ENCODE assay signal across 1 cellular context in the genomic region with DNA sequence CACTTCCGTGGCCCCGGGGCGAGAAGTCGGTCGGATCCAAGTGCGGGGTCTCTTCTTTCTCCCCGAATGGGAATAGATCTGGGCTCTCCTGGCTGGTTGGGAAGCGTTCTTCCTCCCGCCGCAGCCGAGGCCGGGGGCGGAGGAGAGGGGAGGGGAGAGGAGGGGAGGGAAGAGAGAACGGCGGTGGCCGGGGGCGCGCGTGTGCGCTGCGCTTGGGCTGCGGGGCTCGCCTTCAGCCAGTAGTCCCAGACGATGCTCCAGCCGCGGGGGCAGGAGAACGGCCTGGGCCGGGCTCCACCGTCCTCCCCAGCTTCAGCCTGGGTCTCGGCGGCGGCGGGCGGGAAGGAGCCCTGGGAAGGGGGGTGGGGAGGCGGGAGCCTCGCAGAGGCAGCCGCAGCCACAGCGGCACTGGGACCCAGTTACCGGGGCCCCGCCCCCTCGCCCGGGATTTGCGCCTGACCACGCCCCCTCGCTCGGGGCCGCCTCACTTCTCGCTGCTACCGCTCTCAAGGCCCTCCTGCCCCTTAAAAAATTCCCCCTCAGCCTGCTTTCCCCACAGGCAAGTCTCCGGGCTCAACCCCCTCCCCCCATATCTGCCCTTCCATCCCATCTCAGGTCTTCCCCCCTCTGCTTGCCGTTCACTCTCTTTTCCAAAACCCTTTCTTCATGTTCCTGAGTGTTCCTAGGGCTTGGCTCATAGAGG.
TF ChIP-seq lines count a peak whose summit lies in the region.

A gene (minus strand): TSS at position 421 of the 703 bp plus-strand sequence. CDS start 802 bp downstream, outside the sequence.

TF ChIP-seq in HEK293, 187 proteins besides CTCF, POLR2A, EP300 and RAD21 (continued from another document):
- TF ChIP-seq, protein P1, sequence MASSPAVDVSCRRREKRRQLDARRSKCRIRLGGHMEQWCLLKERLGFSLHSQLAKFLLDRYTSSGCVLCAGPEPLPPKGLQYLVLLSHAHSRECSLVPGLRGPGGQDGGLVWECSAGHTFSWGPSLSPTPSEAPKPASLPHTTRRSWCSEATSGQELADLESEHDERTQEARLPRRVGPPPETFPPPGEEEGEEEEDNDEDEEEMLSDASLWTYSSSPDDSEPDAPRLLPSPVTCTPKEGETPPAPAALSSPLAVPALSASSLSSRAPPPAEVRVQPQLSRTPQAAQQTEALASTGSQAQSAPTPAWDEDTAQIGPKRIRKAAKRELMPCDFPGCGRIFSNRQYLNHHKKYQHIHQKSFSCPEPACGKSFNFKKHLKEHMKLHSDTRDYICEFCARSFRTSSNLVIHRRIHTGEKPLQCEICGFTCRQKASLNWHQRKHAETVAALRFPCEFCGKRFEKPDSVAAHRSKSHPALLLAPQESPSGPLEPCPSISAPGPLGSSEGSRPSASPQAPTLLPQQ (tag by site-specific recombination; IDR thresholded peaks at IDR 0.05) = 0 out of 2 replicates have a peak, but pooled peaks have one; percentile 14
- TF ChIP-seq, protein P2, sequence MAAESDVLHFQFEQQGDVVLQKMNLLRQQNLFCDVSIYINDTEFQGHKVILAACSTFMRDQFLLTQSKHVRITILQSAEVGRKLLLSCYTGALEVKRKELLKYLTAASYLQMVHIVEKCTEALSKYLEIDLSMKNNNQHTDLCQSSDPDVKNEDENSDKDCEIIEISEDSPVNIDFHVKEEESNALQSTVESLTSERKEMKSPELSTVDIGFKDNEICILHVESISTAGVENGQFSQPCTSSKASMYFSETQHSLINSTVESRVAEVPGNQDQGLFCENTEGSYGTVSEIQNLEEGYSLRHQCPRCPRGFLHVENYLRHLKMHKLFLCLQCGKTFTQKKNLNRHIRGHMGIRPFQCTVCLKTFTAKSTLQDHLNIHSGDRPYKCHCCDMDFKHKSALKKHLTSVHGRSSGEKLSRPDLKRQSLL (tag by site-specific recombination; IDR thresholded peaks at IDR 0.05) = no peak
- TF ChIP-seq ZEB2 (tag by site-specific recombination; IDR thresholded peaks at IDR 0.05) (no peak), IKZF3 (tag by site-specific recombination; IDR thresholded peaks at IDR 0.05) (0 out of 2 replicates have a peak, but pooled peaks have one; percentile 8), ZNF19 (tag by site-specific recombination; IDR thresholded peaks at IDR 0.05; ENCODE audit: low read depth) (no peak), ZBTB20 (tag by site-specific recombination; IDR thresholded peaks at IDR 0.05) (peak; percentile 74), EGR2 (tag by site-specific recombination; IDR thresholded peaks at IDR 0.05; ENCODE audit: low read depth) (peak; percentile 52; the same call in 1 of the 2 replicates), KLF1 (tag by site-specific recombination; IDR thresholded peaks at IDR 0.05) (no peak), ZBTB8A (tag by site-specific recombination; IDR thresholded peaks at IDR 0.05) (peak; percentile 12; the same call in 1 of the 2 replicates), ZBTB1 (tag by site-specific recombination; IDR thresholded peaks at IDR 0.05) (no peak), ZNF76 (tag by site-specific recombination; IDR thresholded peaks at IDR 0.05; ENCODE audit: borderline replicate concordance, low read depth) (peak; percentile 48; the same call in 1 of the 2 replicates), ZFP69B (tag by site-specific recombination; IDR thresholded peaks at IDR 0.05) (no peak), SP3 (tag by site-specific recombination; IDR thresholded peaks at IDR 0.05) (peak; percentile 59), PRDM1 (tag by site-specific recombination; IDR thresholded peaks at IDR 0.05) (0 out of 2 replicates have a peak, but pooled peaks have one; percentile 8), ZFHX2 (tag by site-specific recombination; conservative IDR thresholded peaks at IDR 0.05) (peak; percentile 54), ZNF274 (IDR thresholded peaks at IDR 0.05; ENCODE audit: low read length) (no peak), ZNF274 (tag by site-specific recombination; IDR thresholded peaks at IDR 0.05; ENCODE audit: borderline replicate concordance) (no peak), ZBTB17 (tag by site-specific recombination; IDR thresholded peaks at IDR 0.05) (0 out of 2 replicates have a peak, but pooled peaks have one; percentile 12), ZNF600 (tag by site-specific recombination; IDR thresholded peaks at IDR 0.05) (0 out of 2 replicates have a peak, but pooled peaks have one; percentile 15), ZXDB (tag by site-specific recombination; IDR thresholded peaks at IDR 0.05) (peak; percentile 20; the same call in 1 of the 2 replicates), KLF9 (tag by site-specific recombination; IDR thresholded peaks at IDR 0.05; ENCODE audit: low read depth) (peak; percentile 94), ZNF341 (tag by site-specific recombination; IDR thresholded peaks at IDR 0.05; ENCODE audit: low read depth) (peak; percentile 98)
- TF ChIP-seq, protein P3, sequence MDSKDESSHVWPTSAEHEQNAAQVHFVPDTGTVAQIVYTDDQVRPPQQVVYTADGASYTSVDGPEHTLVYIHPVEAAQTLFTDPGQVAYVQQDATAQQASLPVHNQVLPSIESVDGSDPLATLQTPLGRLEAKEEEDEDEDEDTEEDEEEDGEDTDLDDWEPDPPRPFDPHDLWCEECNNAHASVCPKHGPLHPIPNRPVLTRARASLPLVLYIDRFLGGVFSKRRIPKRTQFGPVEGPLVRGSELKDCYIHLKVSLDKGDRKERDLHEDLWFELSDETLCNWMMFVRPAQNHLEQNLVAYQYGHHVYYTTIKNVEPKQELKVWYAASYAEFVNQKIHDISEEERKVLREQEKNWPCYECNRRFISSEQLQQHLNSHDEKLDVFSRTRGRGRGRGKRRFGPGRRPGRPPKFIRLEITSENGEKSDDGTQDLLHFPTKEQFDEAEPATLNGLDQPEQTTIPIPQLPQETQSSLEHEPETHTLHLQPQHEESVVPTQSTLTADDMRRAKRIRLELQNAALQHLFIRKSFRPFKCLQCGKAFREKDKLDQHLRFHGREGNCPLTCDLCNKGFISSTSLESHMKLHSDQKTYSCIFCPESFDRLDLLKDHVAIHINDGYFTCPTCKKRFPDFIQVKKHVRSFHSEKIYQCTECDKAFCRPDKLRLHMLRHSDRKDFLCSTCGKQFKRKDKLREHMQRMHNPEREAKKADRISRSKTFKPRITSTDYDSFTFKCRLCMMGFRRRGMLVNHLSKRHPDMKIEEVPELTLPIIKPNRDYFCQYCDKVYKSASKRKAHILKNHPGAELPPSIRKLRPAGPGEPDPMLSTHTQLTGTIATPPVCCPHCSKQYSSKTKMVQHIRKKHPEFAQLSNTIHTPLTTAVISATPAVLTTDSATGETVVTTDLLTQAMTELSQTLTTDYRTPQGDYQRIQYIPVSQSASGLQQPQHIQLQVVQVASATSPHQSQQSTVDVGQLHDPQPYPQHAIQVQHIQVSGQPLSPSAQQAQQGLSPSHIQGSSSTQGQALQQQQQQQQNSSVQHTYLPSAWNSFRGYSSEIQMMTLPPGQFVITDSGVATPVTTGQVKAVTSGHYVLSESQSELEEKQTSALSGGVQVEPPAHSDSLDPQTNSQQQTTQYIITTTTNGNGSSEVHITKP (tag by site-specific recombination; IDR thresholded peaks at IDR 0.05) = peak; percentile 58; the same call in 1 of the 2 replicates
- TF ChIP-seq, protein P4, sequence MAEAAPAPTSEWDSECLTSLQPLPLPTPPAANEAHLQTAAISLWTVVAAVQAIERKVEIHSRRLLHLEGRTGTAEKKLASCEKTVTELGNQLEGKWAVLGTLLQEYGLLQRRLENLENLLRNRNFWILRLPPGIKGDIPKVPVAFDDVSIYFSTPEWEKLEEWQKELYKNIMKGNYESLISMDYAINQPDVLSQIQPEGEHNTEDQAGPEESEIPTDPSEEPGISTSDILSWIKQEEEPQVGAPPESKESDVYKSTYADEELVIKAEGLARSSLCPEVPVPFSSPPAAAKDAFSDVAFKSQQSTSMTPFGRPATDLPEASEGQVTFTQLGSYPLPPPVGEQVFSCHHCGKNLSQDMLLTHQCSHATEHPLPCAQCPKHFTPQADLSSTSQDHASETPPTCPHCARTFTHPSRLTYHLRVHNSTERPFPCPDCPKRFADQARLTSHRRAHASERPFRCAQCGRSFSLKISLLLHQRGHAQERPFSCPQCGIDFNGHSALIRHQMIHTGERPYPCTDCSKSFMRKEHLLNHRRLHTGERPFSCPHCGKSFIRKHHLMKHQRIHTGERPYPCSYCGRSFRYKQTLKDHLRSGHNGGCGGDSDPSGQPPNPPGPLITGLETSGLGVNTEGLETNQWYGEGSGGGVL (tag by site-specific recombination; IDR thresholded peaks at IDR 0.05) = peak; percentile 87
- TF ChIP-seq, protein P5, sequence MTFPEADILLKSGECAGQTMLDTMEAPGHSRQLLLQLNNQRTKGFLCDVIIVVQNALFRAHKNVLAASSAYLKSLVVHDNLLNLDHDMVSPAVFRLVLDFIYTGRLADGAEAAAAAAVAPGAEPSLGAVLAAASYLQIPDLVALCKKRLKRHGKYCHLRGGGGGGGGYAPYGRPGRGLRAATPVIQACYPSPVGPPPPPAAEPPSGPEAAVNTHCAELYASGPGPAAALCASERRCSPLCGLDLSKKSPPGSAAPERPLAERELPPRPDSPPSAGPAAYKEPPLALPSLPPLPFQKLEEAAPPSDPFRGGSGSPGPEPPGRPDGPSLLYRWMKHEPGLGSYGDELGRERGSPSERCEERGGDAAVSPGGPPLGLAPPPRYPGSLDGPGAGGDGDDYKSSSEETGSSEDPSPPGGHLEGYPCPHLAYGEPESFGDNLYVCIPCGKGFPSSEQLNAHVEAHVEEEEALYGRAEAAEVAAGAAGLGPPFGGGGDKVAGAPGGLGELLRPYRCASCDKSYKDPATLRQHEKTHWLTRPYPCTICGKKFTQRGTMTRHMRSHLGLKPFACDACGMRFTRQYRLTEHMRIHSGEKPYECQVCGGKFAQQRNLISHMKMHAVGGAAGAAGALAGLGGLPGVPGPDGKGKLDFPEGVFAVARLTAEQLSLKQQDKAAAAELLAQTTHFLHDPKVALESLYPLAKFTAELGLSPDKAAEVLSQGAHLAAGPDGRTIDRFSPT (tag by site-specific recombination; IDR thresholded peaks at IDR 0.05) = no peak
- TF ChIP-seq, protein P6, sequence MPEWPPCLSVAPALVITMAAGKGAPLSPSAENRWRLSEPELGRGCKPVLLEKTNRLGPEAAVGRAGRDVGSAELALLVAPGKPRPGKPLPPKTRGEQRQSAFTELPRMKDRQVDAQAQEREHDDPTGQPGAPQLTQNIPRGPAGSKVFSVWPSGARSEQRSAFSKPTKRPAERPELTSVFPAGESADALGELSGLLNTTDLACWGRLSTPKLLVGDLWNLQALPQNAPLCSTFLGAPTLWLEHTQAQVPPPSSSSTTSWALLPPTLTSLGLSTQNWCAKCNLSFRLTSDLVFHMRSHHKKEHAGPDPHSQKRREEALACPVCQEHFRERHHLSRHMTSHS (tag by site-specific recombination; IDR thresholded peaks at IDR 0.05) = no peak
